1 cellular context compared by ENCODE assay signal in the genomic region with DNA sequence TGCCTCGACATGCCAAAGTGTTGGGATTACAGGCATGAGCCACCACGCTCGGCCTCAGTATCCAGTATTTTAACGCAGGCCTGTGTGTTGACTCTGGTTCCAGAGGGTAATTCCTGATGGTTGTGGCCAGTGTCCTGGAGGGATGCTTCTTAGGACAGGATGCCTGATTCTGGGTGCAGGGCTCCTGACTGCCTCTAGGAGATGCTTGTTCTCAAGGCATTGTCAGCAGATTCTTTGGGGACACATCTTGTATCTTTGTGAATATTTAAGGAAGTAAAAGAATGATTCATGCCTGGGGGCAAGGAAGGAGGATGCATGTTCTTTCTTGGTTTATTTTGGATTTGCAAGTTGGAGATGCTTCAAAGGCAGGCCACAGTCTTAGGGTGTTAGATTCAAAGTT.
TF ChIP-seq lines count a peak whose summit lies in the region.

No MANE protein-coding gene starts in this region.

TF ChIP-seq in GM12878, 131 proteins besides CTCF, POLR2A, EP300 and RAD21:
- no peak for TF ChIP-seq CBX3 (IDR thresholded peaks at IDR 0.05; ENCODE audit: borderline replicate concordance, low read depth)
- no peak for TF ChIP-seq POU2F2 (IDR thresholded peaks at IDR 0.05; ENCODE audit: borderline replicate concordance, low read depth, low read length)
- no peak for TF ChIP-seq ASH2L (IDR thresholded peaks at IDR 0.05; ENCODE audit: borderline replicate concordance, low read depth)
- no peak for TF ChIP-seq SREBF2 (IDR thresholded peaks at IDR 0.05; ENCODE audit: low read length)
- TF ChIP-seq SMAD5 (IDR thresholded peaks at IDR 0.05; ENCODE audit: low read depth) = no peak
- TF ChIP-seq MYB (IDR thresholded peaks at IDR 0.05; ENCODE audit: borderline replicate concordance, low read depth, low read length) = no peak
- TF ChIP-seq TAF1 (IDR thresholded peaks at IDR 0.05; ENCODE audit: borderline replicate concordance, low read depth, low read length) = no peak
- TF ChIP-seq, protein P1, sequence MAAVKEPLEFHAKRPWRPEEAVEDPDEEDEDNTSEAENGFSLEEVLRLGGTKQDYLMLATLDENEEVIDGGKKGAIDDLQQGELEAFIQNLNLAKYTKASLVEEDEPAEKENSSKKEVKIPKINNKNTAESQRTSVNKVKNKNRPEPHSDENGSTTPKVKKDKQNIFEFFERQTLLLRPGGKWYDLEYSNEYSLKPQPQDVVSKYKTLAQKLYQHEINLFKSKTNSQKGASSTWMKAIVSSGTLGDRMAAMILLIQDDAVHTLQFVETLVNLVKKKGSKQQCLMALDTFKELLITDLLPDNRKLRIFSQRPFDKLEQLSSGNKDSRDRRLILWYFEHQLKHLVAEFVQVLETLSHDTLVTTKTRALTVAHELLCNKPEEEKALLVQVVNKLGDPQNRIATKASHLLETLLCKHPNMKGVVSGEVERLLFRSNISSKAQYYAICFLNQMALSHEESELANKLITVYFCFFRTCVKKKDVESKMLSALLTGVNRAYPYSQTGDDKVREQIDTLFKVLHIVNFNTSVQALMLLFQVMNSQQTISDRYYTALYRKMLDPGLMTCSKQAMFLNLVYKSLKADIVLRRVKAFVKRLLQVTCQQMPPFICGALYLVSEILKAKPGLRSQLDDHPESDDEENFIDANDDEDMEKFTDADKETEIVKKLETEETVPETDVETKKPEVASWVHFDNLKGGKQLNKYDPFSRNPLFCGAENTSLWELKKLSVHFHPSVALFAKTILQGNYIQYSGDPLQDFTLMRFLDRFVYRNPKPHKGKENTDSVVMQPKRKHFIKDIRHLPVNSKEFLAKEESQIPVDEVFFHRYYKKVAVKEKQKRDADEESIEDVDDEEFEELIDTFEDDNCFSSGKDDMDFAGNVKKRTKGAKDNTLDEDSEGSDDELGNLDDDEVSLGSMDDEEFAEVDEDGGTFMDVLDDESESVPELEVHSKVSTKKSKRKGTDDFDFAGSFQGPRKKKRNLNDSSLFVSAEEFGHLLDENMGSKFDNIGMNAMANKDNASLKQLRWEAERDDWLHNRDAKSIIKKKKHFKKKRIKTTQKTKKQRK (IDR thresholded peaks at IDR 0.05; ENCODE audit: low read depth, low read length) = no peak
- TF ChIP-seq FOXM1 (IDR thresholded peaks at IDR 0.05; ENCODE audit: low read depth, low read length) = no peak
- TF ChIP-seq MEF2B (IDR thresholded peaks at IDR 0.05; ENCODE audit: partially characterized antibody, poor library complexity, severe bottlenecking) = no peak
- no peak for TF ChIP-seq ZNF217 (IDR thresholded peaks at IDR 0.05)
- TF ChIP-seq, protein P2, sequence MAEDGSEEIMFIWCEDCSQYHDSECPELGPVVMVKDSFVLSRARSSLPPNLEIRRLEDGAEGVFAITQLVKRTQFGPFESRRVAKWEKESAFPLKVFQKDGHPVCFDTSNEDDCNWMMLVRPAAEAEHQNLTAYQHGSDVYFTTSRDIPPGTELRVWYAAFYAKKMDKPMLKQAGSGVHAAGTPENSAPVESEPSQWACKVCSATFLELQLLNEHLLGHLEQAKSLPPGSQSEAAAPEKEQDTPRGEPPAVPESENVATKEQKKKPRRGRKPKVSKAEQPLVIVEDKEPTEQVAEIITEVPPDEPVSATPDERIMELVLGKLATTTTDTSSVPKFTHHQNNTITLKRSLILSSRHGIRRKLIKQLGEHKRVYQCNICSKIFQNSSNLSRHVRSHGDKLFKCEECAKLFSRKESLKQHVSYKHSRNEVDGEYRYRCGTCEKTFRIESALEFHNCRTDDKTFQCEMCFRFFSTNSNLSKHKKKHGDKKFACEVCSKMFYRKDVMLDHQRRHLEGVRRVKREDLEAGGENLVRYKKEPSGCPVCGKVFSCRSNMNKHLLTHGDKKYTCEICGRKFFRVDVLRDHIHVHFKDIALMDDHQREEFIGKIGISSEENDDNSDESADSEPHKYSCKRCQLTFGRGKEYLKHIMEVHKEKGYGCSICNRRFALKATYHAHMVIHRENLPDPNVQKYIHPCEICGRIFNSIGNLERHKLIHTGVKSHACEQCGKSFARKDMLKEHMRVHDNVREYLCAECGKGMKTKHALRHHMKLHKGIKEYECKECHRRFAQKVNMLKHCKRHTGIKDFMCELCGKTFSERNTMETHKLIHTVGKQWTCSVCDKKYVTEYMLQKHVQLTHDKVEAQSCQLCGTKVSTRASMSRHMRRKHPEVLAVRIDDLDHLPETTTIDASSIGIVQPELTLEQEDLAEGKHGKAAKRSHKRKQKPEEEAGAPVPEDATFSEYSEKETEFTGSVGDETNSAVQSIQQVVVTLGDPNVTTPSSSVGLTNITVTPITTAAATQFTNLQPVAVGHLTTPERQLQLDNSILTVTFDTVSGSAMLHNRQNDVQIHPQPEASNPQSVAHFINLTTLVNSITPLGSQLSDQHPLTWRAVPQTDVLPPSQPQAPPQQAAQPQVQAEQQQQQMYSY (CRISPR knock-in tag; IDR thresholded peaks at IDR 0.05) = no peak
- no peak for TF ChIP-seq JUND (IDR thresholded peaks at IDR 0.05; ENCODE audit: low read depth, low read length)
- TF ChIP-seq, protein P3, sequence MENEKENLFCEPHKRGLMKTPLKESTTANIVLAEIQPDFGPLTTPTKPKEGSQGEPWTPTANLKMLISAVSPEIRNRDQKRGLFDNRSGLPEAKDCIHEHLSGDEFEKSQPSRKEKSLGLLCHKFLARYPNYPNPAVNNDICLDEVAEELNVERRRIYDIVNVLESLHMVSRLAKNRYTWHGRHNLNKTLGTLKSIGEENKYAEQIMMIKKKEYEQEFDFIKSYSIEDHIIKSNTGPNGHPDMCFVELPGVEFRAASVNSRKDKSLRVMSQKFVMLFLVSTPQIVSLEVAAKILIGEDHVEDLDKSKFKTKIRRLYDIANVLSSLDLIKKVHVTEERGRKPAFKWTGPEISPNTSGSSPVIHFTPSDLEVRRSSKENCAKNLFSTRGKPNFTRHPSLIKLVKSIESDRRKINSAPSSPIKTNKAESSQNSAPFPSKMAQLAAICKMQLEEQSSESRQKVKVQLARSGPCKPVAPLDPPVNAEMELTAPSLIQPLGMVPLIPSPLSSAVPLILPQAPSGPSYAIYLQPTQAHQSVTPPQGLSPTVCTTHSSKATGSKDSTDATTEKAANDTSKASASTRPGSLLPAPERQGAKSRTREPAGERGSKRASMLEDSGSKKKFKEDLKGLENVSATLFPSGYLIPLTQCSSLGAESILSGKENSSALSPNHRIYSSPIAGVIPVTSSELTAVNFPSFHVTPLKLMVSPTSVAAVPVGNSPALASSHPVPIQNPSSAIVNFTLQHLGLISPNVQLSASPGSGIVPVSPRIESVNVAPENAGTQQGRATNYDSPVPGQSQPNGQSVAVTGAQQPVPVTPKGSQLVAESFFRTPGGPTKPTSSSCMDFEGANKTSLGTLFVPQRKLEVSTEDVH (IDR thresholded peaks at IDR 0.05; ENCODE audit: low read depth, partially characterized antibody) = no peak
- no peak for TF ChIP-seq GABPA (IDR thresholded peaks at IDR 0.05; ENCODE audit: low read depth)
- no peak for TF ChIP-seq TCF3 (IDR thresholded peaks at IDR 0.05; ENCODE audit: borderline replicate concordance, insufficient read depth, low read depth, low read length)
- TF ChIP-seq, protein P4, sequence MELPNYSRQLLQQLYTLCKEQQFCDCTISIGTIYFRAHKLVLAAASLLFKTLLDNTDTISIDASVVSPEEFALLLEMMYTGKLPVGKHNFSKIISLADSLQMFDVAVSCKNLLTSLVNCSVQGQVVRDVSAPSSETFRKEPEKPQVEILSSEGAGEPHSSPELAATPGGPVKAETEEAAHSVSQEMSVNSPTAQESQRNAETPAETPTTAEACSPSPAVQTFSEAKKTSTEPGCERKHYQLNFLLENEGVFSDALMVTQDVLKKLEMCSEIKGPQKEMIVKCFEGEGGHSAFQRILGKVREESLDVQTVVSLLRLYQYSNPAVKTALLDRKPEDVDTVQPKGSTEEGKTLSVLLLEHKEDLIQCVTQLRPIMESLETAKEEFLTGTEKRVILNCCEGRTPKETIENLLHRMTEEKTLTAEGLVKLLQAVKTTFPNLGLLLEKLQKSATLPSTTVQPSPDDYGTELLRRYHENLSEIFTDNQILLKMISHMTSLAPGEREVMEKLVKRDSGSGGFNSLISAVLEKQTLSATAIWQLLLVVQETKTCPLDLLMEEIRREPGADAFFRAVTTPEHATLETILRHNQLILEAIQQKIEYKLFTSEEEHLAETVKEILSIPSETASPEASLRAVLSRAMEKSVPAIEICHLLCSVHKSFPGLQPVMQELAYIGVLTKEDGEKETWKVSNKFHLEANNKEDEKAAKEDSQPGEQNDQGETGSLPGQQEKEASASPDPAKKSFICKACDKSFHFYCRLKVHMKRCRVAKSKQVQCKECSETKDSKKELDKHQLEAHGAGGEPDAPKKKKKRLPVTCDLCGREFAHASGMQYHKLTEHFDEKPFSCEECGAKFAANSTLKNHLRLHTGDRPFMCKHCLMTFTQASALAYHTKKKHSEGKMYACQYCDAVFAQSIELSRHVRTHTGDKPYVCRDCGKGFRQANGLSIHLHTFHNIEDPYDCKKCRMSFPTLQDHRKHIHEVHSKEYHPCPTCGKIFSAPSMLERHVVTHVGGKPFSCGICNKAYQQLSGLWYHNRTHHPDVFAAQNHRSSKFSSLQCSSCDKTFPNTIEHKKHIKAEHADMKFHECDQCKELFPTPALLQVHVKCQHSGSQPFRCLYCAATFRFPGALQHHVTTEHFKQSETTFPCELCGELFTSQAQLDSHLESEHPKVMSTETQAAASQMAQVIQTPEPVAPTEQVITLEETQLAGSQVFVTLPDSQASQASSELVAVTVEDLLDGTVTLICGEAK (IDR thresholded peaks at IDR 0.05; ENCODE audit: borderline replicate concordance) = no peak
